ENCODE assay signal across 1 cellular context in genomic region chr13:45538382-45538781, GRCh38.
TF ChIP-seq lines count a peak whose summit lies in the region.

No MANE protein-coding gene starts in this region.

TF ChIP-seq in HepG2, 621 proteins besides CTCF, POLR2A, EP300 and RAD21 (continued from another document):
- TF ChIP-seq TGIF2 (CRISPR knock-in tag; IDR thresholded peaks at IDR 0.05) (no peak), ZBTB4 (CRISPR knock-in tag; IDR thresholded peaks at IDR 0.05; ENCODE audit: borderline replicate concordance) (no peak), HMGXB3 (CRISPR knock-in tag; IDR thresholded peaks at IDR 0.05; ENCODE audit: borderline replicate concordance) (no peak)
TF ChIP-seq in HepG2: peak in this region for 0.
